In the genomic region with DNA sequence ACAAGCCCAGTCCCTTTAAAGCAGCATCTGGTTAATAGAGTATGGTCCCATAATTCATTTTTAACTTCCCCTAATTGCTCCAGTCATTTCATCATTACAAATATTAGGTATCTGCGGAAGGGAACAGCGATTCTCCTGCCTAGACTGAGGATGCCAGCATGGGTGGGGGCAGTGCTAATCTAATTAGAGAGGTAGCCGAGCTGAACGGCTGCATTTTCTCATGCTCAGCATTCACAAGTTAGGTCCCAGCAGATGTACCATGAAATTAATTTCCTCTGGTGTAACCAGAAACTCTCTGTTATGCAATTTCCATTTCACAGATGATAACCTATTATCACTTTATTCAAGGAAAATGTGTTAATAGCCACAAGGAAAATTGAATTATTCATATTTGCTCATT, we compare ENCODE assay signal across 24 cellular contexts.
DNase-seq lines count a peak whose midpoint lies in the region.
"Had no signal": no experiment of that assay in that cellular context is flagged by ENCODE, and none has a peak within 500 bp of the region (broad histone marks: within the 10 kb centered on the region; RNA-seq: fewer than 3 reads in every experiment).

No MANE protein-coding gene starts in this region.

- DNase-seq in NCI-H2196 (lab: John Stamatoyannopoulos, UW; ENCODE audit: unreplicated experiment) (peak; percentile 17), NCI-H2196 treated with DMSO at 0.1 percent for 48 hours (lab: John Stamatoyannopoulos, UW; ENCODE audit: unreplicated experiment) (no peak), NCI-H128 (lab: John Stamatoyannopoulos, UW; ENCODE audit: unreplicated experiment) (peak; percentile 87), NCI-H524 treated with DMSO at 0.1 percent for 48 hours (lab: John Stamatoyannopoulos, UW) (peak; percentile 63), retina (peak; percentile 56), CD1c-positive myeloid dendritic cell (ENCODE audit: extremely low spot score) (no peak), superior temporal gyrus (ENCODE audit: extremely low spot score) (no peak)
- DNase-seq: activated CD4-positive, alpha-beta T cell treated with anti-CD3 and anti-CD28 coated beads, Interleukin-2, amount 10 ng/mL, durations not matched to agents 24 days and 14 days; activated gamma-delta T cell treated with Interleukin-2 at 50 U/mL for 16 hours; activated T-cell treated with anti-CD3 and anti-CD28 coated beads, Interleukin-2, amount 50 U/mL, for 4 hours; C1 segment of cervical spinal cord; Calu3; central memory CD4-positive, alpha-beta T cell; gastrocnemius medialis; GM23248; KG1; left colon; mesenchymal stem cell; MG63; PC-9; Right ventricle myocardium superior; stimulated activated CD4-positive, alpha-beta T cell treated with anti-CD3 and anti-CD28 coated beads, Interleukin-4, amount 100 ng/mL, for 4 hours; substantia nigra; T-helper 9 cell had no signal

Comparison
In these comparisons a context has a peak if more than half of its experiments do, and no peak if none do; other contexts are left out.
1. DNase-seq: peak in NCI-H2196 (single experiment), NCI-H128 (single experiment), NCI-H524 treated with DMSO at 0.1 percent for 48 hours (single experiment) and retina (single experiment); none in NCI-H2196 treated with DMSO at 0.1 percent for 48 hours (single experiment), CD1c-positive myeloid dendritic cell (single experiment) and superior temporal gyrus (single experiment).